17 cellular contexts compared by ENCODE assay signal in genomic region chr5:132391870-132392269, GRCh38. TPM values are rescaled to one million over a fixed set of nuclear protein-coding genes. Genes with fewer than 3 reads are reported as not detected.
DNase-seq lines count a peak whose midpoint lies in the region; ATAC-seq and TF ChIP-seq lines count a peak whose summit lies in the region.
"Had no signal": no experiment of that assay in that cellular context is flagged by ENCODE, and none has a peak within 500 bp of the region (broad histone marks: within the 10 kb centered on the region; RNA-seq: fewer than 3 reads in every experiment).

No MANE protein-coding gene starts in this region.

- H3K27me3 Mint-ChIP-seq in activated CD8-positive, alpha-beta T cell treated with anti-CD3 and anti-CD28 coated beads for 36 hours: no peaks in the 10 kb centered on the region
- no peaks in the 10 kb centered on the region for H3K27me3 Mint-ChIP-seq in activated CD8-positive, alpha-beta T cell treated with anti-CD3 and anti-CD28 coated beads, Interleukin-2, amount 10 ng/mL, durations not matched to agents 7 days and 5 days (ENCODE audit: low read depth)
- no peaks in the 10 kb centered on the region for H3K27me3 Mint-ChIP-seq in CD4-positive, alpha-beta memory T cell
- H3K27me3 Mint-ChIP-seq in naive thymus-derived CD4-positive, alpha-beta T cell: no peaks in the 10 kb centered on the region

- no peak overlapping the region for H3K27ac ChIP-seq in CD4-positive, alpha-beta memory T cell (ENCODE audit: low read depth, low read length)
- no peak overlapping the region for H3K27ac ChIP-seq in naive thymus-derived CD4-positive, alpha-beta T cell (ENCODE audit: low read depth, low read length)
- H3K27ac ChIP-seq: BLaER1 treated with 17β-estradiol and CSF1 and Interleukin-3, amounts not matched to agents 10 nM and 100 nM; KMS-11; PC-9 had no signal

- H3K9me3 Mint-ChIP-seq in activated CD8-positive, alpha-beta T cell treated with anti-CD3 and anti-CD28 coated beads for 36 hours: no peaks in the 10 kb centered on the region
- H3K9me3 Mint-ChIP-seq in activated CD8-positive, alpha-beta T cell treated with anti-CD3 and anti-CD28 coated beads, Interleukin-2, amount 10 ng/mL, durations not matched to agents 7 days and 5 days (ENCODE audit: insufficient read depth): no peaks in the 10 kb centered on the region
- H3K9me3 Mint-ChIP-seq in CD4-positive, alpha-beta memory T cell: no peaks in the 10 kb centered on the region
- peaks cover 0 to 2% (median 0%) of the 10 kb centered on the region in 11 donors for H3K9me3 Mint-ChIP-seq in naive thymus-derived CD4-positive, alpha-beta T cell

- peaks cover 47% of the 10 kb centered on the region for H3K4me1 Mint-ChIP-seq in activated CD8-positive, alpha-beta T cell treated with anti-CD3 and anti-CD28 coated beads for 36 hours (ENCODE audit: low read depth)
- peaks cover 86% of the 10 kb centered on the region for H3K4me1 Mint-ChIP-seq in activated CD8-positive, alpha-beta T cell treated with anti-CD3 and anti-CD28 coated beads, Interleukin-2, amount 10 ng/mL, durations not matched to agents 7 days and 5 days (ENCODE audit: low read depth)
- peaks cover 41 to 80% (median 58%) of the 10 kb centered on the region in 4 donors for H3K4me1 Mint-ChIP-seq in CD4-positive, alpha-beta memory T cell
- H3K4me1 Mint-ChIP-seq in naive thymus-derived CD4-positive, alpha-beta T cell: peaks cover 36 to 81% (median 58%) of the 10 kb centered on the region in 7 donors

- H3K27me3 ChIP-seq in CD4-positive, alpha-beta memory T cell (ENCODE audit: insufficient read depth, low read length): no peaks in the 10 kb centered on the region
- H3K27me3 ChIP-seq in naive thymus-derived CD4-positive, alpha-beta T cell (ENCODE audit: control insufficient read depth in 2 of 2, insufficient read depth in 2 of 2, low read length in 2 of 2): no peaks in the 10 kb centered on the region
- H3K27me3 ChIP-seq: BLaER1 treated with 17β-estradiol and CSF1 and Interleukin-3, amounts not matched to agents 10 nM and 100 nM had no signal

- H3K9me3 ChIP-seq in CD4-positive, alpha-beta memory T cell (ENCODE audit: control insufficient read depth in 1 of 2, low read length in 2 of 2): no peaks in the 10 kb centered on the region
- no peaks in the 10 kb centered on the region for H3K9me3 ChIP-seq in naive thymus-derived CD4-positive, alpha-beta T cell (ENCODE audit: control insufficient read depth in 2 of 3, low read length in 3 of 3)
- H3K9me3 ChIP-seq: BLaER1 treated with 17β-estradiol and CSF1 and Interleukin-3, amounts not matched to agents 10 nM and 100 nM had no signal

- no peak for DNase-seq in activated CD8-positive, alpha-beta T cell treated with anti-CD3 and anti-CD28 coated beads for 36 hours
- no peak for DNase-seq in activated CD8-positive, alpha-beta T cell treated with anti-CD3 and anti-CD28 coated beads, Interleukin-2, amount 10 ng/mL, durations not matched to agents 7 days and 5 days
- DNase-seq in CD4-positive, alpha-beta memory T cell: no peak
- DNase-seq in amniotic epithelial cell (ENCODE audit: low read depth): peak; percentile 25
- DNase-seq in naive thymus-derived CD4-positive, alpha-beta T cell: no peak
- DNase-seq in NCI-H1930 (lab: John Stamatoyannopoulos, UW): no peak
- DNase-seq: COR-L47, GF-D8, NCI-H1436 treated with DMSO at 0.1 percent for 48 hours, NCI-H2081 treated with DMSO at 0.1 percent for 48 hours, NCI-H510A, NCI-H774, PC-9 had no signal

- no peak for TF ChIP-seq CTCF in activated CD8-positive, alpha-beta T cell treated with anti-CD3 and anti-CD28 coated beads for 36 hours (IDR thresholded peaks at IDR 0.05)

- no peaks in the 10 kb centered on the region for H3K36me3 ChIP-seq in CD4-positive, alpha-beta memory T cell (ENCODE audit: insufficient read depth, low read length)
- H3K36me3 ChIP-seq in naive thymus-derived CD4-positive, alpha-beta T cell (ENCODE audit: control insufficient read depth in 2 of 3, insufficient read depth in 3 of 3, low read length in 3 of 3): no peaks in the 10 kb centered on the region

- intact Hi-C loops in activated CD8-positive, alpha-beta T cell treated with anti-CD3 and anti-CD28 coated beads for 36 hours (cut with micrococcal nuclease): no loop called here
- intact Hi-C loops in CD4-positive, alpha-beta memory T cell (cut with micrococcal nuclease): no loop called here
- intact Hi-C loops in naive thymus-derived CD4-positive, alpha-beta T cell (cut with micrococcal nuclease): no loop called here

- H3K27ac Mint-ChIP-seq in activated CD8-positive, alpha-beta T cell treated with anti-CD3 and anti-CD28 coated beads for 36 hours: no peak overlapping the region
- H3K27ac Mint-ChIP-seq in activated CD8-positive, alpha-beta T cell treated with anti-CD3 and anti-CD28 coated beads, Interleukin-2, amount 10 ng/mL, durations not matched to agents 7 days and 5 days: no peak overlapping the region
- H3K27ac Mint-ChIP-seq in CD4-positive, alpha-beta memory T cell: peak overlapping the region in 6 of 7 donors; percentile 7 to 88 (median 64)
- peak overlapping the region in 5 of 9 donors; percentile 25 to 88 (median 49) for H3K27ac Mint-ChIP-seq in naive thymus-derived CD4-positive, alpha-beta T cell

- CTCF ChIA-PET in activated CD8-positive, alpha-beta T cell treated with anti-CD3 and anti-CD28 coated beads for 36 hours (lab: Charles Lee): interaction anchor here (1.3 to 12.3 kb wide), 2 partner anchors 109 to 134 kb away, joined by 4 to 342 read pairs; no protein-coding TSS in a partner anchor
- CTCF ChIA-PET in activated CD8-positive, alpha-beta T cell treated with anti-CD3 and anti-CD28 coated beads, Interleukin-2, amount 10 ng/mL, durations not matched to agents 7 days and 5 days (lab: Charles Lee): interaction anchor here (0.9 to 18.8 kb wide), 2 partner anchors 19 to 109 kb away, joined by 3 to 400 read pairs; no protein-coding TSS in a partner anchor
- CTCF ChIA-PET in CD4-positive, alpha-beta memory T cell (lab: Charles Lee; ENCODE audit: partially characterized antibody): interaction anchor here (1.0 to 16.9 kb wide), 4 partner anchors 19 to 135 kb away, joined by 4 to 543 read pairs (median 4); no protein-coding TSS in a partner anchor
- CTCF ChIA-PET in naive thymus-derived CD4-positive, alpha-beta T cell (lab: Charles Lee): interaction anchor here (1.3 to 12.5 kb wide), 2 partner anchors 98 to 107 kb away, joined by 4 to 243 read pairs; no protein-coding TSS in a partner anchor

- peaks cover 9% of the 10 kb centered on the region for H3K36me3 Mint-ChIP-seq in activated CD8-positive, alpha-beta T cell treated with anti-CD3 and anti-CD28 coated beads for 36 hours (ENCODE audit: low read depth)
- H3K36me3 Mint-ChIP-seq in activated CD8-positive, alpha-beta T cell treated with anti-CD3 and anti-CD28 coated beads, Interleukin-2, amount 10 ng/mL, durations not matched to agents 7 days and 5 days (ENCODE audit: low read depth): peaks cover 20% of the 10 kb centered on the region
- H3K36me3 Mint-ChIP-seq in CD4-positive, alpha-beta memory T cell: peaks cover 7 to 28% of the 10 kb centered on the region in 2 donors
- peaks cover 0 to 17% (median 0%) of the 10 kb centered on the region in 5 donors for H3K36me3 Mint-ChIP-seq in naive thymus-derived CD4-positive, alpha-beta T cell

- H3K4me3 ChIP-seq in CD4-positive, alpha-beta memory T cell (ENCODE audit: low read length in 2 of 2): no peak overlapping the region
- H3K4me3 ChIP-seq in naive thymus-derived CD4-positive, alpha-beta T cell (ENCODE audit: low read length): no peak overlapping the region
- H3K4me3 ChIP-seq: BLaER1 treated with 17β-estradiol and CSF1 and Interleukin-3, amounts not matched to agents 10 nM and 100 nM; PC-9 had no signal

- no peak overlapping the region for H3K4me3 Mint-ChIP-seq in activated CD8-positive, alpha-beta T cell treated with anti-CD3 and anti-CD28 coated beads for 36 hours
- H3K4me3 Mint-ChIP-seq in activated CD8-positive, alpha-beta T cell treated with anti-CD3 and anti-CD28 coated beads, Interleukin-2, amount 10 ng/mL, durations not matched to agents 7 days and 5 days: no peak overlapping the region
- H3K4me3 Mint-ChIP-seq in CD4-positive, alpha-beta memory T cell: no peak overlapping the region
- H3K4me3 Mint-ChIP-seq in naive thymus-derived CD4-positive, alpha-beta T cell: peak overlapping the region in 1 of 10 donors; percentile 25

- peak; percentile 17 for ATAC-seq in activated CD8-positive, alpha-beta T cell treated with anti-CD3 and anti-CD28 coated beads for 36 hours
- no peak for ATAC-seq in activated CD8-positive, alpha-beta T cell treated with anti-CD3 and anti-CD28 coated beads, Interleukin-2, amount 10 ng/mL, durations not matched to agents 7 days and 5 days
- ATAC-seq in naive thymus-derived CD4-positive, alpha-beta T cell: no peak
- no peak for ATAC-seq in GM18498 (IDR thresholded peaks at IDR 0.05; ENCODE audit: unreplicated experiment)
- ATAC-seq in activated CD4-positive, CD25-positive, alpha-beta regulatory T cell treated with anti-CD3 and anti-CD28 coated beads, Interleukin-2, amount 50 U/mL, for 24 hours: no peak

- POLR2A ChIA-PET in activated CD8-positive, alpha-beta T cell treated with anti-CD3 and anti-CD28 coated beads for 36 hours (lab: Charles Lee): interaction anchor here (0.8 to 8.7 kb wide), 11 partner anchors 13 to 109 kb away, joined by 3 to 61 read pairs (median 4); partner anchors contain the start of gene IRF1
- POLR2A ChIA-PET in activated CD8-positive, alpha-beta T cell treated with anti-CD3 and anti-CD28 coated beads, Interleukin-2, amount 10 ng/mL, durations not matched to agents 7 days and 5 days (lab: Charles Lee): interaction anchor here (1.2 to 7.3 kb wide), 2 partner anchors 19 to 97 kb away, joined by 4 to 53 read pairs; partner anchors contain the start of gene IRF1
- POLR2A ChIA-PET in CD4-positive, alpha-beta memory T cell (lab: Charles Lee; ENCODE audit: partially characterized antibody): interaction anchor here (0.8 to 8.6 kb wide), 6 partner anchors 18 to 107 kb away, joined by 3 to 151 read pairs (median 4); no protein-coding TSS in a partner anchor
- POLR2A ChIA-PET in naive thymus-derived CD4-positive, alpha-beta T cell (lab: Charles Lee): interaction anchor here (0.5 to 4.0 kb wide), 7 partner anchors 14 to 109 kb away, joined by 3 to 20 read pairs (median 4); partner anchors contain the start of gene IRF1

- H3K4me1 ChIP-seq in CD4-positive, alpha-beta memory T cell (ENCODE audit: insufficient read depth, low read length): peaks cover 46% of the 10 kb centered on the region
- peaks cover 9 to 42% of the 10 kb centered on the region in 2 donors for H3K4me1 ChIP-seq in naive thymus-derived CD4-positive, alpha-beta T cell (ENCODE audit: control insufficient read depth in 2 of 2, insufficient read depth in 2 of 2, low read length in 2 of 2)

RNA-seq across cellular contexts. Expression of gene SLC22A5, which starts 22.4 kb away (rescaled TPM):
- total RNA-seq in activated CD8-positive, alpha-beta T cell treated with anti-CD3 and anti-CD28 coated beads for 36 hours: 1 to 10 TPM; 4.0 to 4.1 TPM
- 1 to 10 TPM; 2.2 to 3.5 TPM for total RNA-seq in activated CD8-positive, alpha-beta T cell treated with anti-CD3 and anti-CD28 coated beads, Interleukin-2, amount 10 ng/mL, durations not matched to agents 7 days and 5 days
- total RNA-seq in CD4-positive, alpha-beta memory T cell: 1 to 10 TPM; 8.9 to 10.0 TPM
- 1 to 10 TPM; 1.9 to 2.9 TPM for polyA plus RNA-seq in CD4-positive, alpha-beta memory T cell
- total RNA-seq in naive thymus-derived CD4-positive, alpha-beta T cell: 10 to 100 TPM in 1 of 5 experiments, 1 to 10 TPM in 4; 6.8 to 10.8 (median 8.0) TPM
- 1 to 10 TPM; 1.8 to 3.6 TPM for polyA plus RNA-seq in naive thymus-derived CD4-positive, alpha-beta T cell

Comparison
In these comparisons a context has a peak if more than half of its experiments do, and no peak if none do; other contexts are left out.
1. H3K27ac Mint-ChIP-seq: peak in CD4-positive, alpha-beta memory T cell (6 of 7) and naive thymus-derived CD4-positive, alpha-beta T cell (5 of 9); none in activated CD8-positive, alpha-beta T cell treated with anti-CD3 and anti-CD28 coated beads for 36 hours (single experiment) and activated CD8-positive, alpha-beta T cell treated with anti-CD3 and anti-CD28 coated beads, Interleukin-2, amount 10 ng/mL, durations not matched to agents 7 days and 5 days (single experiment).